ENCODE assay signal across 1 cellular context in genomic region chr10:119653209-119653608, GRCh38.
TF ChIP-seq lines count a peak whose summit lies in the region.

No MANE protein-coding gene starts in this region.

TF ChIP-seq in HCT116, 20 proteins besides CTCF, POLR2A, EP300 and RAD21 (continued from another document):
- TF ChIP-seq REST (IDR thresholded peaks at IDR 0.05; ENCODE audit: low read depth) (no peak), TCF7L2 (IDR thresholded peaks at IDR 0.05; ENCODE audit: borderline replicate concordance, extremely low read depth, insufficient read depth, insufficient read length) (no peak), SIN3A (IDR thresholded peaks at IDR 0.05; ENCODE audit: low read depth) (no peak), EZH2 (IDR thresholded peaks at IDR 0.05) (no peak), CBX3 (IDR thresholded peaks at IDR 0.05; ENCODE audit: low read depth) (no peak), POLR2AphosphoS5 (IDR thresholded peaks at IDR 0.05; ENCODE audit: low read depth, low read length) (no peak)
